Comparison of ENCODE assay signal across 23 cellular contexts in genomic region chr1:75171876-75172275, GRCh38.
"Had no signal": no experiment of that assay in that cellular context is flagged by ENCODE, and none has a peak within 500 bp of the region (broad histone marks: within the 10 kb centered on the region; RNA-seq: fewer than 3 reads in every experiment).

No MANE protein-coding gene starts in this region.

- DNase-seq: dorsolateral prefrontal cortex; effector CD4-positive, alpha-beta T cell; foreskin melanocyte; glutamatergic neuron; heart right ventricle; left cardiac atrium; left lung; mammary epithelial cell; mesendoderm; naive thymus-derived CD4-positive, alpha-beta T cell; occipital lobe; ovary; posterior cingulate gyrus; psoas muscle; right cardiac atrium; stimulated activated CD4-positive, alpha-beta T cell treated with anti-CD3 and anti-CD28 coated beads, Interleukin-2, amount 100 ng/mL, for 24 hours; stimulated activated CD4-positive, alpha-beta T cell treated with anti-CD3 and anti-CD28 coated beads, Interleukin-4, amount 100 ng/mL, for 24 hours; stimulated activated naive CD4-positive, alpha-beta T cell treated with Interleukin-2 at 50 U/mL for 16 hours; stomach; testis; tibial artery; upper lobe of left lung had no signal

- H3K36me3 ChIP-seq: heart right ventricle, left lung, neural progenitor cell, ovary, stomach, tibial artery, upper lobe of left lung had no signal

- H3K9me3 ChIP-seq: ovary, psoas muscle, testis, tibial artery, upper lobe of left lung had no signal

- H3K27me3 ChIP-seq: heart right ventricle, left lung, neural progenitor cell, ovary, stomach, testis, tibial artery, upper lobe of left lung had no signal

- H3K4me3 ChIP-seq: dorsolateral prefrontal cortex, heart right ventricle, left lung, neural progenitor cell, ovary, psoas muscle, stomach, testis, tibial artery, upper lobe of left lung had no signal

- H3K4me1 ChIP-seq: heart right ventricle, left lung, neural progenitor cell, psoas muscle, stomach, testis, tibial artery, upper lobe of left lung had no signal

- H3K4me2 ChIP-seq: neural progenitor cell had no signal

- H2AFZ ChIP-seq: neural progenitor cell had no signal

- H3K9ac ChIP-seq: neural progenitor cell had no signal
